In genomic region chr6:42751055-42751454, GRCh38 we compare ENCODE assay signal across 23 cellular contexts. TPM values are rescaled to one million over a fixed set of nuclear protein-coding genes. Genes with fewer than 3 reads are reported as not detected.
"Had no signal": no experiment of that assay in that cellular context is flagged by ENCODE, and none has a peak within 500 bp of the region (broad histone marks: within the 10 kb centered on the region; RNA-seq: fewer than 3 reads in every experiment).

No MANE protein-coding gene starts in this region.

- H3K36me3 ChIP-seq: breast epithelium, esophagus muscularis mucosa, left ventricle myocardium inferior, stomach, thyroid gland had no signal

- H3K4me3 ChIP-seq: breast epithelium, esophagus muscularis mucosa, left ventricle myocardium inferior, psoas muscle, stomach, thyroid gland had no signal

- ATAC-seq: activated CD8-positive, alpha-beta memory T cell treated with anti-CD3 and anti-CD28 coated beads, Interleukin-2, amount 10 ng/mL, durations not matched to agents 7 days and 5 days; activated CD8-positive, alpha-beta T cell treated with anti-CD3 and anti-CD28 coated beads, Interleukin-2, amount 10 ng/mL, durations not matched to agents 7 days and 5 days; activated naive CD8-positive, alpha-beta T cell treated with anti-CD3 and anti-CD28 coated beads, Interleukin-2, amount 50 U/mL, for 24 hours; psoas muscle; stimulated activated naive B cell treated with anti-CD40 and anti-IgM and Interleukin-4, amounts not matched to agents 10 μg/mL and 1 μg/mL and 100 μg/mL, for 72 hours; WTC11 had no signal

- H3K27ac ChIP-seq: breast epithelium, esophagus muscularis mucosa, left ventricle myocardium inferior, parathyroid adenoma, psoas muscle, stomach, thyroid gland had no signal

- H3K9ac ChIP-seq: parathyroid adenoma had no signal

- DNase-seq: activated CD4-positive, alpha-beta T cell treated with anti-CD3 and anti-CD28 coated beads for 1 hour; activated CD4-positive, alpha-beta T cell treated with anti-CD3 and anti-CD28 coated beads, Interleukin-2, amount 50 U/mL, for 1 hour; activated CD8-positive, alpha-beta memory T cell treated with anti-CD3 and anti-CD28 coated beads, Interleukin-2, amount 10 ng/mL, durations not matched to agents 7 days and 5 days; activated CD8-positive, alpha-beta T cell treated with anti-CD3 and anti-CD28 coated beads, Interleukin-2, amount 10 ng/mL, durations not matched to agents 7 days and 5 days; activated naive CD8-positive, alpha-beta T cell treated with anti-CD3 and anti-CD28 coated beads, Interleukin-2, amount 50 U/mL, for 24 hours; activated T-cell treated with anti-CD3 and anti-CD28 coated beads, Interleukin-2, amount 50 U/mL, for 48 hours; endodermal cell; foreskin melanocyte; kidney glomerular epithelial cell; left ventricle myocardium inferior; psoas muscle; stimulated activated CD4-positive, alpha-beta T cell treated with anti-CD3 and anti-CD28 coated beads, Interleukin-15, amount 100 ng/mL, for 24 hours; stimulated activated CD4-positive, alpha-beta T cell treated with anti-CD3 and anti-CD28 coated beads, Interleukin-2, amount 100 ng/mL, for 24 hours; stimulated activated naive B cell treated with anti-CD40 and anti-IgM and Interleukin-4, amounts not matched to agents 10 μg/mL and 1 μg/mL and 100 μg/mL, for 72 hours; stomach; T-helper 2 cell; thyroid gland had no signal

- H3K9me3 ChIP-seq: breast epithelium, esophagus muscularis mucosa, left ventricle myocardium inferior, psoas muscle, stomach, thyroid gland had no signal

- H3K27me3 ChIP-seq: breast epithelium, esophagus muscularis mucosa, stomach, thyroid gland had no signal

- H2AFZ ChIP-seq: parathyroid adenoma had no signal

RNA-seq across cellular contexts. Expression of gene PRPH2, which starts 28.7 kb away (rescaled TPM):
- total RNA-seq: activated CD8-positive, alpha-beta T cell treated with anti-CD3 and anti-CD28 coated beads, Interleukin-2, amount 10 ng/mL, durations not matched to agents 7 days and 5 days; activated T-helper 2 cell treated with anti-CD3 and anti-CD28 coated beads, Interferon-gamma antibody, Interleukin-2, Interleukin-4, amounts not matched to agents 10 μg/mL and 5 μg/mL and 100 μg/mL, durations not matched to agents 14 hours and 24 hours and 36 hours had no signal
- polyA plus RNA-seq: neural cell had no signal
